Comparison of ENCODE assay signal across 8 cellular contexts in genomic region chr11:119728226-119728626, GRCh38. TPM values are rescaled to one million over a fixed set of nuclear protein-coding genes. Genes with fewer than 3 reads are reported as not detected.
DNase-seq lines count a peak whose midpoint lies in the region; ATAC-seq, FAIRE-seq and TF ChIP-seq lines count a peak whose summit lies in the region.

No MANE protein-coding gene starts in this region.

- H3K79me2 ChIP-seq in ACC112 (ENCODE audit: control insufficient read depth, insufficient read depth, low read length, unreplicated experiment), result no peaks in the 10 kb centered on the region

- POLR2A ChIA-PET in activated CD4-positive, alpha-beta memory T cell treated with anti-CD3 and anti-CD28 coated beads for 36 hours (lab: Charles Lee), result no interaction called here

- H3K27me3 ChIP-seq in ACC112 (ENCODE audit: insufficient read depth, low read length), result peaks cover 6% of the 10 kb centered on the region
- H3K27me3 ChIP-seq in small intestine (ENCODE audit: control insufficient read depth in 2 of 2, insufficient read depth in 2 of 2, low read length in 2 of 2), result no peaks in the 10 kb centered on the region

- CTCF ChIA-PET in activated CD4-positive, alpha-beta memory T cell treated with anti-CD3 and anti-CD28 coated beads for 36 hours (lab: Charles Lee), result interaction anchor here (0.7 to 2.0 kb wide), 3 partner anchors 64 to 380 kb away, joined by 3 to 11 read pairs (median 10); no protein-coding TSS in a partner anchor

- H3K36me3 ChIP-seq in ACC112 (ENCODE audit: insufficient read depth, low read length) (no peaks in the 10 kb centered on the region), small intestine (ENCODE audit: control insufficient read depth in 2 of 2, insufficient read depth in 2 of 2, low read length in 2 of 2) (no peaks in the 10 kb centered on the region)

- no peaks in the 10 kb centered on the region for H3K9me3 Mint-ChIP-seq in activated CD4-positive, alpha-beta memory T cell treated with anti-CD3 and anti-CD28 coated beads for 36 hours

- WGBS in small intestine, 3 donors, result 1% methylated on average over 21 to 30 of the region's 30 CpGs

- DNase-seq in GM12892 (ENCODE audit: insufficient read length) (no peak), hepatic stellate cell (ENCODE audit: low spot score) (peak; percentile 54), small intestine (no peak), GDM1 (lab: John Stamatoyannopoulos, UW) (no peak), NCI-H2029 treated with DMSO at 0.1 percent for 48 hours (lab: John Stamatoyannopoulos, UW) (no peak)
- peak; percentile 24 for DNase-seq in activated CD4-positive, alpha-beta memory T cell treated with anti-CD3 and anti-CD28 coated beads for 36 hours

- peaks cover 16% of the 10 kb centered on the region for H3K4me1 Mint-ChIP-seq in activated CD4-positive, alpha-beta memory T cell treated with anti-CD3 and anti-CD28 coated beads for 36 hours (ENCODE audit: low read depth)

- FAIRE-seq in GM12892 (lab: Jason Lieb, UNC) (peak; percentile 24), small intestine (lab: Jason Lieb, UNC) (no peak)

- peak overlapping the region; percentile 76 for H3K4me3 Mint-ChIP-seq in activated CD4-positive, alpha-beta memory T cell treated with anti-CD3 and anti-CD28 coated beads for 36 hours

- intact Hi-C loops in activated CD4-positive, alpha-beta memory T cell treated with anti-CD3 and anti-CD28 coated beads for 36 hours (cut with micrococcal nuclease), result loop anchor here (2.0 to 5.0 kb wide), 2 partner anchors 246 to 287 kb away; no protein-coding TSS in a partner anchor

- no peak overlapping the region for H3K27ac Mint-ChIP-seq in activated CD4-positive, alpha-beta memory T cell treated with anti-CD3 and anti-CD28 coated beads for 36 hours

- H3K27ac ChIP-seq in ACC112 (ENCODE audit: low read depth, low read length), result no peak overlapping the region
- peak overlapping the region; percentile 74 to 86 for H3K27ac ChIP-seq in small intestine (ENCODE audit: low read depth in 1 of 2, low read length in 1 of 2)

- H2AFZ ChIP-seq in ACC112 (ENCODE audit: low read length, unreplicated experiment), result peak overlapping the region; percentile 28

- no peak for ATAC-seq in HG03159 (IDR thresholded peaks at IDR 0.05; ENCODE audit: unreplicated experiment)

- no peak for TF ChIP-seq POLR2A in GM12892 (IDR thresholded peaks at IDR 0.05; ENCODE audit: low read depth, low read length)

- peaks cover 9% of the 10 kb centered on the region for H3K4me1 ChIP-seq in ACC112 (ENCODE audit: control insufficient read depth, insufficient read depth, low read length, unreplicated experiment)
- peaks cover 2 to 5% of the 10 kb centered on the region in 2 donors for H3K4me1 ChIP-seq in small intestine (ENCODE audit: control insufficient read depth in 2 of 2, insufficient read depth in 1 of 2, low read depth in 1 of 2, low read length in 1 of 2)

- H3K36me3 Mint-ChIP-seq in activated CD4-positive, alpha-beta memory T cell treated with anti-CD3 and anti-CD28 coated beads for 36 hours, result no peaks in the 10 kb centered on the region

- H3K4me3 ChIP-seq in ACC112 (ENCODE audit: low read depth, low read length) (peak overlapping the region; percentile 89), small intestine (ENCODE audit: low read depth in 1 of 2, low read length in 2 of 2) (peak overlapping the region; percentile 69 to 84)

- peaks cover 9% of the 10 kb centered on the region for H3K27me3 Mint-ChIP-seq in activated CD4-positive, alpha-beta memory T cell treated with anti-CD3 and anti-CD28 coated beads for 36 hours

- no peaks in the 10 kb centered on the region for H3K9me3 ChIP-seq in small intestine (ENCODE audit: control insufficient read depth, low read depth)

RNA-seq across cellular contexts. Expression of gene NECTIN1, which starts 0.8 kb away (rescaled TPM):
- polyA plus RNA-seq in GM12892 (2012; ENCODE audit: missing spikeins), result 9.0 TPM
- total RNA-seq in activated CD4-positive, alpha-beta memory T cell treated with anti-CD3 and anti-CD28 coated beads for 36 hours, result 1 to 10 TPM; 2.0 to 2.4 TPM
- polyA plus RNA-seq in small intestine, result 10 to 100 TPM in 1 of 3 donors, 1 to 10 TPM in 2; 2.7 to 32.8 (median 3.6) TPM

Comparison
In these comparisons a context has a peak if more than half of its experiments do, and no peak if none do; other contexts are left out.
1. DNase-seq: peak in activated CD4-positive, alpha-beta memory T cell treated with anti-CD3 and anti-CD28 coated beads for 36 hours (single experiment) and hepatic stellate cell (single experiment); none in GM12892 (single experiment), small intestine (single experiment), GDM1 (single experiment) and NCI-H2029 treated with DMSO at 0.1 percent for 48 hours (single experiment).